Comparison of ENCODE assay signal across 1 cellular context in the genomic region with DNA sequence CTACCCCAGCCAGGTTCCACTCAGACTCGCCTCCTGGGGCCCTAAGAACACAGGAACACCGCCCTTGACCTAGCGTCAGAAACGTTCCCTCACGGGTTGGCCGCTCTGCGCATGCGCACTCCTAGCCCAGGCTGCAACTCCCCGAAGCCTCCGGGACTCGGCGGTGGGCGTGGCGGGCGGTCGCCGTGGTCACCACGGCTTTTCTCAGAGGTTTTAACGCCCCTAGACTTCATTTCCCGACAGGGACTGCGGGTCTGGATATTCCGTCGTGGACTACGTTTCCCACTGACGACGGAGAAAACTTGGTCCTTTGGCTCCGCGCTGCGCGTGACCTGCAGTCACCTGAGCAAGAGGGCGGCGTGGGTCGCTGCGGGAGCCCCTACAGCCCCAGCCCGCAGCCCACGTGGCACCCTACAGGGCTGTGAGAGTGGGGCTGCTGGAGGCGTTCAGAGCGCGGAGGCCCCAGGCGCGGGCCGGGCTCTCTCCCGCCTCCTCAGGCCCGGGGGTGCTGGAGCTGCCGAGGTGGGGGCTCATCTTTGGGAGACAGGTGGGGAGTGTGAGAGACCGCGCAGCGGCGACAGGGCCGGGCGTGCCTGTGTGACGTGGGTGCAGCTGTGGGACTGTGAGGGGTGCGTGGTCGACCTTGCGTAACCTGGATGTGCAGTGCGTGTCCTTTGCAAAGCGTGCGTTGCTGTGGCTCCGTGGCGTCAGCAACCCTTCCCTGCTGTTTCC.
TF ChIP-seq lines count a peak whose summit lies in the region.

No MANE protein-coding gene starts in this region.

TF ChIP-seq in WTC11, 78 proteins besides CTCF, POLR2A, EP300 and RAD21 (continued from another document):
- TF ChIP-seq ZNF121 (CRISPR knock-in tag; IDR thresholded peaks at IDR 0.05), result no peak
- no peak for TF ChIP-seq CBFB (CRISPR knock-in tag; IDR thresholded peaks at IDR 0.05; ENCODE audit: low read depth)
- TF ChIP-seq, protein P1, sequence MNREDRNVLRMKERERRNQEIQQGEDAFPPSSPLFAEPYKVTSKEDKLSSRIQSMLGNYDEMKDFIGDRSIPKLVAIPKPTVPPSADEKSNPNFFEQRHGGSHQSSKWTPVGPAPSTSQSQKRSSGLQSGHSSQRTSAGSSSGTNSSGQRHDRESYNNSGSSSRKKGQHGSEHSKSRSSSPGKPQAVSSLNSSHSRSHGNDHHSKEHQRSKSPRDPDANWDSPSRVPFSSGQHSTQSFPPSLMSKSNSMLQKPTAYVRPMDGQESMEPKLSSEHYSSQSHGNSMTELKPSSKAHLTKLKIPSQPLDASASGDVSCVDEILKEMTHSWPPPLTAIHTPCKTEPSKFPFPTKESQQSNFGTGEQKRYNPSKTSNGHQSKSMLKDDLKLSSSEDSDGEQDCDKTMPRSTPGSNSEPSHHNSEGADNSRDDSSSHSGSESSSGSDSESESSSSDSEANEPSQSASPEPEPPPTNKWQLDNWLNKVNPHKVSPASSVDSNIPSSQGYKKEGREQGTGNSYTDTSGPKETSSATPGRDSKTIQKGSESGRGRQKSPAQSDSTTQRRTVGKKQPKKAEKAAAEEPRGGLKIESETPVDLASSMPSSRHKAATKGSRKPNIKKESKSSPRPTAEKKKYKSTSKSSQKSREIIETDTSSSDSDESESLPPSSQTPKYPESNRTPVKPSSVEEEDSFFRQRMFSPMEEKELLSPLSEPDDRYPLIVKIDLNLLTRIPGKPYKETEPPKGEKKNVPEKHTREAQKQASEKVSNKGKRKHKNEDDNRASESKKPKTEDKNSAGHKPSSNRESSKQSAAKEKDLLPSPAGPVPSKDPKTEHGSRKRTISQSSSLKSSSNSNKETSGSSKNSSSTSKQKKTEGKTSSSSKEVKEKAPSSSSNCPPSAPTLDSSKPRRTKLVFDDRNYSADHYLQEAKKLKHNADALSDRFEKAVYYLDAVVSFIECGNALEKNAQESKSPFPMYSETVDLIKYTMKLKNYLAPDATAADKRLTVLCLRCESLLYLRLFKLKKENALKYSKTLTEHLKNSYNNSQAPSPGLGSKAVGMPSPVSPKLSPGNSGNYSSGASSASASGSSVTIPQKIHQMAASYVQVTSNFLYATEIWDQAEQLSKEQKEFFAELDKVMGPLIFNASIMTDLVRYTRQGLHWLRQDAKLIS (CRISPR knock-in tag; IDR thresholded peaks at IDR 0.05; ENCODE audit: borderline replicate concordance), result peak; percentile 68; the same call in 1 of the 2 replicates
- TF ChIP-seq IRF2 (CRISPR knock-in tag; IDR thresholded peaks at IDR 0.05; ENCODE audit: borderline replicate concordance, low read depth), result no peak
- no peak for TF ChIP-seq ZNF138 (CRISPR knock-in tag; conservative IDR thresholded peaks at IDR 0.05)
- no peak for TF ChIP-seq MXD4 (CRISPR knock-in tag; IDR thresholded peaks at IDR 0.05; ENCODE audit: borderline replicate concordance)
- TF ChIP-seq MYBL2 (CRISPR knock-in tag; IDR thresholded peaks at IDR 0.05), result 0 out of 2 replicates have a peak, but pooled peaks have one; percentile 69
- TF ChIP-seq, protein P2, sequence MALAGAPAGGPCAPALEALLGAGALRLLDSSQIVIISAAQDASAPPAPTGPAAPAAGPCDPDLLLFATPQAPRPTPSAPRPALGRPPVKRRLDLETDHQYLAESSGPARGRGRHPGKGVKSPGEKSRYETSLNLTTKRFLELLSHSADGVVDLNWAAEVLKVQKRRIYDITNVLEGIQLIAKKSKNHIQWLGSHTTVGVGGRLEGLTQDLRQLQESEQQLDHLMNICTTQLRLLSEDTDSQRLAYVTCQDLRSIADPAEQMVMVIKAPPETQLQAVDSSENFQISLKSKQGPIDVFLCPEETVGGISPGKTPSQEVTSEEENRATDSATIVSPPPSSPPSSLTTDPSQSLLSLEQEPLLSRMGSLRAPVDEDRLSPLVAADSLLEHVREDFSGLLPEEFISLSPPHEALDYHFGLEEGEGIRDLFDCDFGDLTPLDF (CRISPR knock-in tag; IDR thresholded peaks at IDR 0.05), result no peak
- TF ChIP-seq TP53 (CRISPR knock-in tag; IDR thresholded peaks at IDR 0.05), result peak; percentile 62; the same call in 1 of the 2 replicates
- peak; percentile 69; the same call in 1 of the 2 replicates for TF ChIP-seq ETV6 (CRISPR knock-in tag; IDR thresholded peaks at IDR 0.05)
TF ChIP-seq in WTC11: peak in this region for 24.
